8 cellular contexts compared by ENCODE assay signal in the genomic region with DNA sequence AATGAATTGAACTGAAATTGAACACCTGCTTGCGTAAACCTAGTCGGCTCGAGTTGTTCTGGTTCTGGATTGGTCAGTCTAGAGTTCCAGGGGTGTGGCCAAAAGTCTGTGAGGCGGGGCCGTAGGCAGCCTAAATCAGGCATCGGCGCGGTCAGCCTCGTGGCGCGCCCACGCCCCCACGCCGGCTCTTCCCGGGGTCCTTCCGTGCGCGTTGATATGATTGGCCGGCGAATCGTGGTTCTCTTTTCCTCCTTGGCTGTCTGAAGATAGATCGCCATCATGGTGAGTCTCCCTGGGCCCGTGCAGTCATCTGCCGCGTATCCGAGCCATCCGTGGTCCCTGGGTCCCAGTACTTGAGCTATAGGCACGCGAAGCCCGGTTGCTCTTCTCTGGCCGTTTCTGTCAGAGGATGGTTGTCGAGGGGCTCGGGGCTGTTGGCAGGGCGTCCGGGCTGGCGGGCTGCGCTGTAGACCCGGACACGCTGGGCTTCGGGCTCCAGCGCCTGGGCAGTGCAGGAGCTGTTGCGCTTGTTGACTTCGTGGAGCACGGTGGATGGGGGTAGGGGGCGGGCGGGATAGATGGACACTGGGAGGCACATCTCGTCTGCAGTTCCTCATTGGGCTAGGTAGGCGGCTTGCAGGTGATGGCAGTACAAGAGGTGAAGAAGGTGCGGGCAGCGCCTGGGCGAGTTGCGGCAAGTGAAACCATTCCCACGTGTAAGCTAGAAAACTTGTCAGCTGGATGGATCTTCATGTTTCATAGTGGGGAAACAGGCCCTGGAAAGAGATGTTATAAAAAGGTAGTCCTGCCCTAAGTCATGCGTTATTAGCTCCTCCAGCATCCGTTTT.
DNase-seq lines count a peak whose midpoint lies in the region; ATAC-seq lines count a peak whose summit lies in the region.

RPS24 (plus strand) TSS at position 241 of the 848 bp plus-strand sequence; CDS start at position 280, 39 bp downstream.

- ATAC-seq in GM19351 (IDR thresholded peaks at IDR 0.05; ENCODE audit: unreplicated experiment) = peak; percentile 79
- ATAC-seq in HG03521 (IDR thresholded peaks at IDR 0.05; ENCODE audit: unreplicated experiment) = peak; percentile 80

- H3K27me3 ChIP-seq in BLaER1 treated with 17β-estradiol and CSF1 and Interleukin-3, amounts not matched to agents 10 nM and 100 nM = no peaks in the 10 kb centered on the region

- H4K20me1 ChIP-seq in BLaER1 treated with 17β-estradiol and CSF1 and Interleukin-3, amounts not matched to agents 10 nM and 100 nM = peaks cover 42 to 48% (median 45%) of the 10 kb centered on the region in 11 experiments

- peak within 1 kb of the TSS; percentile 81 to 98 (median 94) for H3K4me2 ChIP-seq in BLaER1 treated with 17β-estradiol and CSF1 and Interleukin-3, amounts not matched to agents 10 nM and 100 nM

- peaks cover 39 to 46% (median 44%) of the 10 kb centered on the region in 11 experiments for H3K36me3 ChIP-seq in BLaER1 treated with 17β-estradiol and CSF1 and Interleukin-3, amounts not matched to agents 10 nM and 100 nM

- peak within 1 kb of the TSS; percentile 59 to 94 (median 86) for H3K27ac ChIP-seq in BLaER1 treated with 17β-estradiol and CSF1 and Interleukin-3, amounts not matched to agents 10 nM and 100 nM

- peaks cover 42 to 50% (median 45%) of the 10 kb centered on the region in 10 experiments for H3K4me1 ChIP-seq in BLaER1 treated with 17β-estradiol and CSF1 and Interleukin-3, amounts not matched to agents 10 nM and 100 nM

- peak within 1 kb of the TSS; percentile 77 to 94 (median 88) for H3K4me3 ChIP-seq in BLaER1 treated with 17β-estradiol and CSF1 and Interleukin-3, amounts not matched to agents 10 nM and 100 nM

- H3K9me3 ChIP-seq in BLaER1 treated with 17β-estradiol and CSF1 and Interleukin-3, amounts not matched to agents 10 nM and 100 nM (replicated peaks in 1 of 11) = no peaks in the 10 kb centered on the region

- H3K9ac ChIP-seq in BLaER1 treated with 17β-estradiol and CSF1 and Interleukin-3, amounts not matched to agents 10 nM and 100 nM = peak within 1 kb of the TSS; percentile 87 to 96 (median 92)

- DNase-seq in NCI-H748 (lab: John Stamatoyannopoulos, UW; ENCODE audit: unreplicated experiment) (peak; percentile 95), dedifferentiated amniotic fluid mesenchymal stem cell (ENCODE audit: extremely low spot score) (peak; percentile 98), left kidney (ENCODE audit: low read depth, low spot score) (peak; percentile 99)
- DNase-seq in activated CD4-positive, alpha-beta T cell treated with anti-CD3 and anti-CD28 coated beads, Interleukin-2, amount 50 U/mL, for 1 hour = peak; percentile 94
- DNase-seq in stimulated activated CD4-positive, alpha-beta T cell treated with anti-CD3 and anti-CD28 coated beads, Interleukin-2, amount 100 ng/mL, for 24 hours = peak; percentile 95 to 96

Comparison
In these comparisons a context has a peak if more than half of its experiments do, and no peak if none do; other contexts are left out.
1. Peak in every context shown above with its lines: DNase-seq, ATAC-seq, H3K4me3 ChIP-seq and H3K27ac ChIP-seq.